Comparison of ENCODE assay signal across 24 cellular contexts in the genomic region with DNA sequence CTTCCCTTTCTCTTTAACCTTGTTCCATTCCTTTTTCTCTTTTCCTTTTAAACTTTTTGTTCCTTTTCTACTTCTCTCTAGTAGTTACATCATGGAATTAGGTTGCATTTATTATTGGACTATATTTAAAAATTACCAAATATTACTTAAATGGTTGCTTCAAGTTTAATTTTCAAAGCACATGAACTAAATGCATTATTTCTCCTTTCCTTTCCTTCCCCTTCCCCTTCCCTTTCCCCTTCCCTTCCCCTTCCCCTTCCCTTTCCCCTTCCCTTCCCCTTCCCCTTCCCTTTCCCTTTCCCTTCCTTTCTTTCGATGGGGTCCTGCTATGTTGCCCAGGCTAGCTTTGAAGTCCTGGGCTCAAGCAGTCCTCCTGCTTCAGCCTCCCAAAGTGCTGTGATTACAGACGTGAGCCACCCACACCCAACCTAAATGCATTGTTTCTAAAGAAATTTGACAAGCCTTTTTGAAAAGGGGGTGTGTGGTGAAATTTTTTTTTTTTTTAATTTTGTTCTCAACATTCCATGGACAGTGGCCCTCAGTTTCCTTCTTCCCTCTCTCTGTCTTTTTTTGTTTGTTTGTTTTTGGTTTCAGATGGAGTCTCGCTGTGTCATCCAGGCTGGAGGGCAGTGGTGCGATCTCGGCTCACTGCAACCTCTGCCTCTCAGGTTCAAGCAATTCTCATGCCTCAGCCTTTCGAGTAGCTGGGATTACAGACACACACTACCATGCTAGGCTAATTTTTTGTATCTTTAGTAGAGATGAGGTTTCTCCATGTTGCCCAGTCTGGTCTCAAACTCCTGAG. TPM values are rescaled to one million over a fixed set of nuclear protein-coding genes. Genes with fewer than 3 reads are reported as not detected.
DNase-seq lines count a peak whose midpoint lies in the region; ATAC-seq and TF ChIP-seq lines count a peak whose summit lies in the region.
"Had no signal": no experiment of that assay in that cellular context is flagged by ENCODE, and none has a peak within 500 bp of the region (broad histone marks: within the 10 kb centered on the region; RNA-seq: fewer than 3 reads in every experiment).

No MANE protein-coding gene starts in this region.

- no peak overlapping the region for H3K4me3 Mint-ChIP-seq in activated T-cell treated with anti-CD3 and anti-CD28 coated beads, Interleukin-2, amount 50 U/mL, for 24 hours
- H3K4me3 Mint-ChIP-seq in activated T-cell treated with anti-CD3 and anti-CD28 coated beads, Interleukin-2, amount 50 U/mL, for 4 hours, result no peak overlapping the region
- H3K4me3 Mint-ChIP-seq in activated T-helper 1 cell treated with anti-CD3 and anti-CD28 coated beads, Interleukin-12 subunit alpha, Interleukin-12 subunit beta, Interleukin-2, Interleukin-4 antibody, amounts not matched to agents 30 ng/mL and 10 ng/mL and 1 ng/mL, durations not matched to agents 14 hours and 24 hours and 36 hours, result no peak overlapping the region
- H3K4me3 Mint-ChIP-seq: activated naive CD4-positive, alpha-beta T cell treated with anti-CD3 and anti-CD28 coated beads, Interleukin-2, amount 10 ng/mL, durations not matched to agents 7 days and 5 days had no signal

- no peaks in the 10 kb centered on the region for H3K9me3 Mint-ChIP-seq in activated T-cell treated with anti-CD3 and anti-CD28 coated beads, Interleukin-2, amount 50 U/mL, for 24 hours
- H3K9me3 Mint-ChIP-seq in activated T-cell treated with anti-CD3 and anti-CD28 coated beads, Interleukin-2, amount 50 U/mL, for 4 hours, result no peaks in the 10 kb centered on the region
- no peaks in the 10 kb centered on the region for H3K9me3 Mint-ChIP-seq in activated T-helper 1 cell treated with anti-CD3 and anti-CD28 coated beads, Interleukin-12 subunit alpha, Interleukin-12 subunit beta, Interleukin-2, Interleukin-4 antibody, amounts not matched to agents 30 ng/mL and 10 ng/mL and 1 ng/mL, durations not matched to agents 14 hours and 24 hours and 36 hours
- H3K9me3 Mint-ChIP-seq: activated naive CD4-positive, alpha-beta T cell treated with anti-CD3 and anti-CD28 coated beads, Interleukin-2, amount 10 ng/mL, durations not matched to agents 7 days and 5 days had no signal

- peak overlapping the region in 1 of 2 donors; percentile 27 for H3K9ac ChIP-seq in liver (ENCODE audit: low read depth in 1 of 2, low read length in 2 of 2)
- H3K9ac ChIP-seq: BLaER1 treated with 17β-estradiol and CSF1 and Interleukin-3, amounts not matched to agents 10 nM and 100 nM had no signal

- H3K27ac Mint-ChIP-seq in activated T-cell treated with anti-CD3 and anti-CD28 coated beads, Interleukin-2, amount 50 U/mL, for 24 hours, result peak overlapping the region; percentile 64
- H3K27ac Mint-ChIP-seq in activated T-helper 1 cell treated with anti-CD3 and anti-CD28 coated beads, Interleukin-12 subunit alpha, Interleukin-12 subunit beta, Interleukin-2, Interleukin-4 antibody, amounts not matched to agents 30 ng/mL and 10 ng/mL and 1 ng/mL, durations not matched to agents 14 hours and 24 hours and 36 hours, result peak overlapping the region; percentile 3
- H3K27ac Mint-ChIP-seq: activated naive CD4-positive, alpha-beta T cell treated with anti-CD3 and anti-CD28 coated beads, Interleukin-2, amount 10 ng/mL, durations not matched to agents 7 days and 5 days had no signal

- intact Hi-C loops in activated T-helper 1 cell treated with anti-CD3 and anti-CD28 coated beads, Interleukin-12 subunit alpha, Interleukin-12 subunit beta, Interleukin-2, Interleukin-4 antibody, amounts not matched to agents 30 ng/mL and 10 ng/mL and 1 ng/mL, durations not matched to agents 14 hours and 24 hours and 36 hours (cut with micrococcal nuclease), result no loop called here
- intact Hi-C loops in transverse colon (cut with DNase I; ENCODE audit: low total_unique reads), result no loop called here

- H3K4me1 Mint-ChIP-seq in activated T-cell treated with anti-CD3 and anti-CD28 coated beads, Interleukin-2, amount 50 U/mL, for 24 hours (ENCODE audit: low read depth), result peaks cover 24% of the 10 kb centered on the region
- H3K4me1 Mint-ChIP-seq in activated T-cell treated with anti-CD3 and anti-CD28 coated beads, Interleukin-2, amount 50 U/mL, for 4 hours (ENCODE audit: low read depth), result peaks cover 20% of the 10 kb centered on the region
- H3K4me1 Mint-ChIP-seq in activated T-helper 1 cell treated with anti-CD3 and anti-CD28 coated beads, Interleukin-12 subunit alpha, Interleukin-12 subunit beta, Interleukin-2, Interleukin-4 antibody, amounts not matched to agents 30 ng/mL and 10 ng/mL and 1 ng/mL, durations not matched to agents 14 hours and 24 hours and 36 hours (ENCODE audit: low read depth), result peaks cover 6% of the 10 kb centered on the region
- H3K4me1 Mint-ChIP-seq: activated naive CD4-positive, alpha-beta T cell treated with anti-CD3 and anti-CD28 coated beads, Interleukin-2, amount 10 ng/mL, durations not matched to agents 7 days and 5 days had no signal

- in situ Hi-C loops in transverse colon (cut with MboI; ENCODE audit: low pct_ligation_motif_present in 1 of 4, low pct_unique_long_range_greater_than_20kb in 1 of 4, low sequenced_read_pairs in 3 of 4), result no loop called here

- H3K4me3 ChIP-seq in liver (ENCODE audit: low read depth in 1 of 3, low read length in 3 of 3), result no peak overlapping the region
- no peak overlapping the region for H3K4me3 ChIP-seq in transverse colon
- H3K4me3 ChIP-seq: BLaER1 treated with 17β-estradiol and CSF1 and Interleukin-3, amounts not matched to agents 10 nM and 100 nM; GM12878; smooth muscle cell had no signal

- no peak for ATAC-seq in activated T-cell treated with anti-CD3 and anti-CD28 coated beads, Interleukin-2, amount 50 U/mL, for 4 hours
- ATAC-seq in GM19467 (IDR thresholded peaks at IDR 0.05; ENCODE audit: unreplicated experiment) (no peak), GM19463 (IDR thresholded peaks at IDR 0.05; ENCODE audit: unreplicated experiment) (no peak)
- ATAC-seq: GM12878 had no signal

- POLR2A ChIA-PET in HEK293T (lab: Yijun Ruan, JAX), result no interaction called here

- H3K4me1 ChIP-seq in liver (ENCODE audit: control insufficient read depth in 4 of 4, insufficient read depth in 4 of 4, low read length in 3 of 4) (peaks cover 5 to 33% (median 24%) of the 10 kb centered on the region in 4 donors), transverse colon (peaks cover 9 to 28% (median 14%) of the 10 kb centered on the region in 4 donors)

- no peak for TF ChIP-seq EP300 in transverse colon (IDR thresholded peaks at IDR 0.05; ENCODE audit: low read depth)

- H3K36me3 ChIP-seq in liver (ENCODE audit: control insufficient read depth in 4 of 4, insufficient read depth in 3 of 4, low read depth in 1 of 4, low read length in 3 of 4), result peaks cover 0 to 2% (median 0%) of the 10 kb centered on the region in 4 donors
- no peaks in the 10 kb centered on the region for H3K36me3 ChIP-seq in transverse colon

- WGBS in liver, result 59% methylated on average over 6 of the region's 6 CpGs
- WGBS in transverse colon (ENCODE audit: low coverage in 1 of 2), 2 donors, result 86 to 92% methylated on average over 6 of the region's 6 CpGs

- no peak for DNase-seq in activated T-cell treated with anti-CD3 and anti-CD28 coated beads, Interleukin-2, amount 50 U/mL, for 24 hours
- no peak for DNase-seq in activated T-cell treated with anti-CD3 and anti-CD28 coated beads, Interleukin-2, amount 50 U/mL, for 4 hours
- DNase-seq in activated T-helper 1 cell treated with anti-CD3 and anti-CD28 coated beads, Interleukin-12 subunit alpha, Interleukin-12 subunit beta, Interleukin-2, Interleukin-4 antibody, amounts not matched to agents 30 ng/mL and 10 ng/mL and 1 ng/mL, durations not matched to agents 14 hours and 24 hours and 36 hours (ENCODE audit: low spot score), result no peak
- DNase-seq in transverse colon, result no peak
- no peak for DNase-seq in HEK293T (ENCODE audit: extremely low spot score)
- DNase-seq: activated CD4-positive, alpha-beta T cell treated with anti-CD3 and anti-CD28 coated beads for 48 hours; activated naive CD4-positive, alpha-beta T cell treated with anti-CD3 and anti-CD28 coated beads, Interleukin-2, amount 10 ng/mL, durations not matched to agents 7 days and 5 days; cerebellar nuclear complex; DMS53; effector memory CD4-positive, alpha-beta T cell; GF-D8; Karpas-422; NCI-H1694 treated with DMSO at 0.1 percent for 48 hours; NCI-H2227 treated with DMSO at 0.1 percent for 48 hours; NCI-H82; Right ventricle myocardium superior; stimulated activated CD4-positive, alpha-beta T cell treated with anti-CD3 and anti-CD28 coated beads, Interleukin-2, amount 100 ng/mL, for 48 hours; SW 1271 had no signal

- H3K27ac ChIP-seq in liver (ENCODE audit: low read depth in 1 of 2, low read length in 2 of 2) (peak overlapping the region; percentile 50 to 75), transverse colon (peak overlapping the region in 3 of 4 donors; percentile 57 to 73 (median 65))

- CTCF ChIA-PET in HEK293T (lab: Yijun Ruan, JAX), result interaction anchor here (0.7 kb wide), 1 partner anchor 30 kb away, joined by 3 read pairs; no protein-coding TSS in a partner anchor

- no peaks in the 10 kb centered on the region for H3K9me3 ChIP-seq in liver (ENCODE audit: control insufficient read depth in 4 of 4, low read length in 3 of 4)
- H3K9me3 ChIP-seq in transverse colon, result no peaks in the 10 kb centered on the region
- H3K9me3 ChIP-seq: BLaER1 treated with 17β-estradiol and CSF1 and Interleukin-3, amounts not matched to agents 10 nM and 100 nM had no signal

- no peak for TF ChIP-seq POLR2A in transverse colon (IDR thresholded peaks at IDR 0.05)

- peaks cover 65% of the 10 kb centered on the region for H3K36me3 Mint-ChIP-seq in activated T-cell treated with anti-CD3 and anti-CD28 coated beads, Interleukin-2, amount 50 U/mL, for 24 hours (ENCODE audit: low read depth)
- peaks cover 21% of the 10 kb centered on the region for H3K36me3 Mint-ChIP-seq in activated T-cell treated with anti-CD3 and anti-CD28 coated beads, Interleukin-2, amount 50 U/mL, for 4 hours (ENCODE audit: insufficient read depth)
- H3K36me3 Mint-ChIP-seq in activated T-helper 1 cell treated with anti-CD3 and anti-CD28 coated beads, Interleukin-12 subunit alpha, Interleukin-12 subunit beta, Interleukin-2, Interleukin-4 antibody, amounts not matched to agents 30 ng/mL and 10 ng/mL and 1 ng/mL, durations not matched to agents 14 hours and 24 hours and 36 hours (ENCODE audit: low read depth), result peaks cover 16% of the 10 kb centered on the region

- TF ChIP-seq RAD21 in liver (IDR thresholded peaks at IDR 0.05), result no peak

- no peak for TF ChIP-seq CTCF in liver (IDR thresholded peaks at IDR 0.05; ENCODE audit: low read depth, low read length, missing input control)
- no peak for TF ChIP-seq CTCF in transverse colon (IDR thresholded peaks at IDR 0.05)

- no peaks in the 10 kb centered on the region for H3K27me3 Mint-ChIP-seq in activated T-cell treated with anti-CD3 and anti-CD28 coated beads, Interleukin-2, amount 50 U/mL, for 24 hours
- no peaks in the 10 kb centered on the region for H3K27me3 Mint-ChIP-seq in activated T-cell treated with anti-CD3 and anti-CD28 coated beads, Interleukin-2, amount 50 U/mL, for 4 hours (ENCODE audit: low read depth)
- H3K27me3 Mint-ChIP-seq in activated T-helper 1 cell treated with anti-CD3 and anti-CD28 coated beads, Interleukin-12 subunit alpha, Interleukin-12 subunit beta, Interleukin-2, Interleukin-4 antibody, amounts not matched to agents 30 ng/mL and 10 ng/mL and 1 ng/mL, durations not matched to agents 14 hours and 24 hours and 36 hours (ENCODE audit: insufficient read depth), result no peaks in the 10 kb centered on the region
- H3K27me3 Mint-ChIP-seq: activated naive CD4-positive, alpha-beta T cell treated with anti-CD3 and anti-CD28 coated beads, Interleukin-2, amount 10 ng/mL, durations not matched to agents 7 days and 5 days had no signal

- H3K27me3 ChIP-seq in liver (ENCODE audit: control insufficient read depth in 4 of 4, insufficient read depth in 4 of 4, low read length in 3 of 4) (no peaks in the 10 kb centered on the region), transverse colon (no peaks in the 10 kb centered on the region)
- H3K27me3 ChIP-seq: BLaER1 treated with 17β-estradiol and CSF1 and Interleukin-3, amounts not matched to agents 10 nM and 100 nM had no signal

RNA-seq across cellular contexts. Expression of a gene that starts 31.2 kb away (rescaled TPM):
- total RNA-seq in activated T-cell treated with anti-CD3 and anti-CD28 coated beads, Interleukin-2, amount 50 U/mL, for 4 hours, result 1 to 10 TPM; 5.5 to 7.8 (median 6.3) TPM
- 9.0 and 11.0 TPM in 2 replicates for total RNA-seq in activated T-helper 1 cell treated with anti-CD3 and anti-CD28 coated beads, Interleukin-12 subunit alpha, Interleukin-12 subunit beta, Interleukin-2, Interleukin-4 antibody, amounts not matched to agents 30 ng/mL and 10 ng/mL and 1 ng/mL, durations not matched to agents 14 hours and 24 hours and 36 hours
- total RNA-seq in liver, result 1 to 10 TPM; 4.9 to 9.9 TPM
- 10 to 100 TPM in 1 of 2 donors, 1 to 10 TPM in 1; 9.7 to 16.7 TPM for polyA plus RNA-seq in liver
- 10 to 100 TPM in 2 of 4 donors, 1 to 10 TPM in 2; 3.4 to 15.7 (median 9.5) TPM for total RNA-seq in transverse colon

RNA-seq across cellular contexts. Expression of a gene that starts 31.6 kb away (rescaled TPM):
- 10 to 100 TPM; 22.3 to 27.1 (median 24.8) TPM for total RNA-seq in activated T-cell treated with anti-CD3 and anti-CD28 coated beads, Interleukin-2, amount 50 U/mL, for 4 hours
- 30.9 and 31.2 TPM in 2 replicates for total RNA-seq in activated T-helper 1 cell treated with anti-CD3 and anti-CD28 coated beads, Interleukin-12 subunit alpha, Interleukin-12 subunit beta, Interleukin-2, Interleukin-4 antibody, amounts not matched to agents 30 ng/mL and 10 ng/mL and 1 ng/mL, durations not matched to agents 14 hours and 24 hours and 36 hours
- total RNA-seq in liver (1 to 10 TPM; 6.2 to 7.3 TPM), transverse colon (10 to 100 TPM; 14.5 to 28.6 (median 24.1) TPM)
- 1 to 10 TPM; 2.2 to 3.1 TPM for polyA plus RNA-seq in liver
